ENCODE assay signal across 32 cellular contexts in genomic region chr9:134045841-134046544, GRCh38.
"Had no signal": no experiment of that assay in that cellular context is flagged by ENCODE, and none has a peak within 500 bp of the region (broad histone marks: within the 10 kb centered on the region; RNA-seq: fewer than 3 reads in every experiment).

No MANE protein-coding gene starts in this region.

- H3K9me3 Mint-ChIP-seq: activated B cell treated with CpG ODN at 0.5 μM for 24 hours; activated CD8-positive, alpha-beta T cell treated with anti-CD3 and anti-CD28 coated beads for 36 hours; activated T-cell treated with anti-CD3 and anti-CD28 coated beads, Interleukin-2, amount 50 U/mL, for 4 hours; activated T-helper 17 cell treated with anti-CD3 and anti-CD28 coated beads, Interleukin-2, amount 50 U/mL, for 72 hours; effector memory CD8-positive, alpha-beta T cell; T-helper 2 cell treated with Interferon-gamma antibody and Interleukin-4, amounts not matched to agents 5 μg/mL and 100 μg/mL, for 36 hours had no signal

- DNase-seq: activated B cell treated with CpG ODN at 0.5 μM for 24 hours; activated CD4-positive, alpha-beta T cell treated with anti-CD3 and anti-CD28 coated beads for 48 hours; activated CD4-positive, alpha-beta T cell treated with anti-CD3 and anti-CD28 coated beads, Interleukin-2, amount 50 U/mL, for 1 hour; activated CD4-positive, alpha-beta T cell treated with anti-CD3 and anti-CD28 coated beads, Interleukin-2, amount 50 U/mL, for 48 hours; activated CD8-positive, alpha-beta memory T cell treated with anti-CD3 and anti-CD28 coated beads for 24 hours; activated CD8-positive, alpha-beta T cell treated with anti-CD3 and anti-CD28 coated beads for 36 hours; activated effector memory CD4-positive, alpha-beta T cell treated with Interleukin-2 at 50 U/mL for 16 hours; activated gamma-delta T cell treated with Interleukin-2 at 50 U/mL for 16 hours; activated naive CD4-positive, alpha-beta T cell treated with anti-CD3 and anti-CD28 coated beads, Interleukin-2, amount 50 U/mL, for 16 hours; activated naive CD4-positive, alpha-beta T cell treated with Interleukin-2 at 50 U/mL for 16 hours; activated T-cell treated with anti-CD3 and anti-CD28 coated beads, Interleukin-2, amount 50 U/mL, for 4 hours; amniotic stem cell; anterior cingulate cortex; brain microvascular endothelial cell; cortex of kidney; dermis blood vessel endothelial cell; effector CD4-positive, alpha-beta T cell; effector memory CD8-positive, alpha-beta T cell; erythroblast; foreskin keratinocyte; T-helper 1 cell; T-helper 17 cell; T1000; WERI-Rb-1 had no signal

- H3K27me3 ChIP-seq: brain microvascular endothelial cell, esophagus muscularis mucosa, foreskin keratinocyte, gastroesophageal sphincter had no signal

- H3K36me3 Mint-ChIP-seq: activated naive CD8-positive, alpha-beta T cell had no signal

- H3K4me3 ChIP-seq: esophagus muscularis mucosa, gastroesophageal sphincter had no signal

- H3K27me3 Mint-ChIP-seq: activated B cell treated with CpG ODN at 0.5 μM for 24 hours; activated CD8-positive, alpha-beta T cell treated with anti-CD3 and anti-CD28 coated beads for 36 hours; activated naive CD8-positive, alpha-beta T cell; activated T-helper 17 cell treated with anti-CD3 and anti-CD28 coated beads, Interleukin-2, amount 50 U/mL, for 72 hours; effector memory CD8-positive, alpha-beta T cell; T-helper 17 cell had no signal

- ATAC-seq: activated CD4-positive, CD25-positive, alpha-beta regulatory T cell treated with anti-CD3 and anti-CD28 coated beads, Interleukin-2, amount 50 U/mL, for 24 hours; activated CD8-positive, alpha-beta T cell treated with anti-CD3 and anti-CD28 coated beads for 36 hours; activated T-cell treated with anti-CD3 and anti-CD28 coated beads, Interleukin-2, amount 50 U/mL, for 4 hours; activated T-helper 17 cell treated with anti-CD3 and anti-CD28 coated beads, Interleukin-2, amount 50 U/mL, for 72 hours; effector memory CD8-positive, alpha-beta T cell; foreskin keratinocyte; gastroesophageal sphincter; T-helper 17 cell had no signal

- H3K4me1 Mint-ChIP-seq: activated B cell treated with CpG ODN at 0.5 μM for 24 hours; activated T-helper 17 cell treated with anti-CD3 and anti-CD28 coated beads, Interleukin-2, amount 50 U/mL, for 72 hours had no signal

- H3K27ac Mint-ChIP-seq: activated B cell treated with CpG ODN at 0.5 μM for 24 hours; activated CD8-positive, alpha-beta T cell treated with anti-CD3 and anti-CD28 coated beads for 36 hours; activated naive CD8-positive, alpha-beta T cell; activated T-helper 17 cell treated with anti-CD3 and anti-CD28 coated beads, Interleukin-2, amount 50 U/mL, for 72 hours; effector memory CD8-positive, alpha-beta T cell; T-helper 17 cell; T-helper 2 cell treated with Interferon-gamma antibody and Interleukin-4, amounts not matched to agents 5 μg/mL and 100 μg/mL, for 36 hours had no signal

- H3K4me1 ChIP-seq: foreskin keratinocyte had no signal

- H3K9me3 ChIP-seq: esophagus muscularis mucosa, gastroesophageal sphincter had no signal

- H3K27ac ChIP-seq: brain microvascular endothelial cell, esophagus muscularis mucosa, foreskin keratinocyte, gastroesophageal sphincter, WERI-Rb-1 had no signal

- H3K4me3 Mint-ChIP-seq: activated B cell treated with CpG ODN at 0.5 μM for 24 hours; activated CD8-positive, alpha-beta T cell treated with anti-CD3 and anti-CD28 coated beads for 36 hours; activated naive CD8-positive, alpha-beta T cell; activated T-cell treated with anti-CD3 and anti-CD28 coated beads, Interleukin-2, amount 50 U/mL, for 4 hours; activated T-helper 17 cell treated with anti-CD3 and anti-CD28 coated beads, Interleukin-2, amount 50 U/mL, for 72 hours; effector memory CD8-positive, alpha-beta T cell; T-helper 17 cell; T-helper 2 cell treated with Interferon-gamma antibody and Interleukin-4, amounts not matched to agents 5 μg/mL and 100 μg/mL, for 36 hours had no signal

- FAIRE-seq: astrocyte, colon had no signal
